ENCODE assay signal across 8 cellular contexts in genomic region chr10:128011059-128011979, GRCh38.
DNase-seq lines count a peak whose midpoint lies in the region; ATAC-seq and TF ChIP-seq lines count a peak whose summit lies in the region.

No MANE protein-coding gene starts in this region.

- DNase-seq in CD14-positive monocyte (ENCODE audit: low spot score), result peak; percentile 85
- peak; percentile 68 for DNase-seq in NK-92 treated with Interleukin-12 subunit alpha and Interleukin-12 subunit beta, amount 100 ng/mL, for 24 hours (lab: John Stamatoyannopoulos, UW)
- peak; percentile 85 for DNase-seq in activated CD8-positive, alpha-beta memory T cell treated with anti-CD3 and anti-CD28 coated beads, Interleukin-2, amount 10 ng/mL, durations not matched to agents 7 days and 5 days
- DNase-seq in epithelial cell of esophagus (ENCODE audit: low read depth), result peak; percentile 54
- peak; percentile 76 for DNase-seq in myocyte (ENCODE audit: low read depth)
- peak; percentile 72 to 76 for DNase-seq in stimulated activated CD8-positive, alpha-beta memory T cell treated with anti-CD3 and anti-CD28 coated beads, Interleukin-7, amount 100 ng/mL, for 4 hours (ENCODE audit: low read depth in 2 of 2)

- H3K27ac Mint-ChIP-seq in CD14-positive monocyte, result peak overlapping the region in 1 of 7 donors; percentile 33
- H3K27ac Mint-ChIP-seq in activated CD8-positive, alpha-beta memory T cell treated with anti-CD3 and anti-CD28 coated beads, Interleukin-2, amount 10 ng/mL, durations not matched to agents 7 days and 5 days, result no peak overlapping the region

- H3K4me1 Mint-ChIP-seq in CD14-positive monocyte, result peaks cover 22% of the 10 kb centered on the region
- peaks cover 6% of the 10 kb centered on the region for H3K4me1 Mint-ChIP-seq in activated CD8-positive, alpha-beta memory T cell treated with anti-CD3 and anti-CD28 coated beads, Interleukin-2, amount 10 ng/mL, durations not matched to agents 7 days and 5 days

- intact Hi-C loops in CD14-positive monocyte (cut with micrococcal nuclease), result loop anchor here (1.0 to 2.0 kb wide), 2 partner anchors 104 to 105 kb away; partner anchors contain the start of gene PTPRE (in 2 of the 2)

- H3K36me3 Mint-ChIP-seq in CD14-positive monocyte, result peaks cover 2 to 15% of the 10 kb centered on the region in 2 donors
- no peaks in the 10 kb centered on the region for H3K36me3 Mint-ChIP-seq in activated CD8-positive, alpha-beta memory T cell treated with anti-CD3 and anti-CD28 coated beads, Interleukin-2, amount 10 ng/mL, durations not matched to agents 7 days and 5 days

- TF ChIP-seq CTCF in CD14-positive monocyte (IDR thresholded peaks at IDR 0.05) (peak; percentile 97), epithelial cell of esophagus (IDR thresholded peaks at IDR 0.05; ENCODE audit: insufficient read depth, low read depth, low read length, missing control alignments) (peak; percentile 98)

- peak overlapping the region in 1 of 2 donors; percentile 81 for H3K4me3 Mint-ChIP-seq in CD14-positive monocyte
- no peak overlapping the region for H3K4me3 Mint-ChIP-seq in activated CD8-positive, alpha-beta memory T cell treated with anti-CD3 and anti-CD28 coated beads, Interleukin-2, amount 10 ng/mL, durations not matched to agents 7 days and 5 days

- CTCF ChIA-PET in activated CD8-positive, alpha-beta memory T cell treated with anti-CD3 and anti-CD28 coated beads, Interleukin-2, amount 10 ng/mL, durations not matched to agents 7 days and 5 days (lab: Charles Lee), result interaction anchor here (0.6 to 5.4 kb wide), 45 partner anchors 9 to 296 kb away, joined by 3 to 96 read pairs (median 4); partner anchors contain the start of gene PTPRE

- peak; percentile 93 for ATAC-seq in GM19035 (IDR thresholded peaks at IDR 0.05; ENCODE audit: unreplicated experiment)
- peak; percentile 83 for ATAC-seq in HG03175 (IDR thresholded peaks at IDR 0.05; ENCODE audit: unreplicated experiment)
- ATAC-seq in activated CD8-positive, alpha-beta memory T cell treated with anti-CD3 and anti-CD28 coated beads, Interleukin-2, amount 10 ng/mL, durations not matched to agents 7 days and 5 days, result peak; percentile 95

- H3K9me3 Mint-ChIP-seq in CD14-positive monocyte, result peaks cover 0 to 3% (median 0%) of the 10 kb centered on the region in 7 donors
- no peaks in the 10 kb centered on the region for H3K9me3 Mint-ChIP-seq in activated CD8-positive, alpha-beta memory T cell treated with anti-CD3 and anti-CD28 coated beads, Interleukin-2, amount 10 ng/mL, durations not matched to agents 7 days and 5 days (ENCODE audit: low read depth)

- no peak overlapping the region for H3K4me3 ChIP-seq in epithelial cell of esophagus (ENCODE audit: low read length)

- peaks cover 0 to 2% (median 2%) of the 10 kb centered on the region in 3 donors for H3K27me3 Mint-ChIP-seq in CD14-positive monocyte (ENCODE audit: low read depth in 3 of 3)
- H3K27me3 Mint-ChIP-seq in activated CD8-positive, alpha-beta memory T cell treated with anti-CD3 and anti-CD28 coated beads, Interleukin-2, amount 10 ng/mL, durations not matched to agents 7 days and 5 days, result peaks cover 20% of the 10 kb centered on the region
